Comparison of ENCODE assay signal across 9 cellular contexts in the genomic region with DNA sequence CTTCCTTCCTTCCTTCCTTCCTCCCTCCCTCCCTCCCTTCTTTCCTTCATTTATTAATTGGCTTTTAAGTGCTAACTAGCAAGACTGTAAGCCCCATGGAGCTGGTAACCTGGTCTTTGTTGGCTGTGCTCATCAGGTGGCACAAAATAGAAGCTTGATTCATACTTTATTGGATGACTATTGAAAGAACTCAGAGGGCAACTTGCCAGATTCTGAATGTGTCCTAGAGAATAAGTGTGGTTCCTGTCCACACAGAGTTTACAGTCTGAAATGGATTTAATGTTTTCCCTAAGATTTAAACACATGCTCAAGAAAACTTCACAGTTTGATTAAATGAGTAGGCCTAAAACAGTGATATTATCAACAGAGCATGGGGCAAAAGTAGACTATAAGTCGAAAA. TPM values are rescaled to one million over a fixed set of nuclear protein-coding genes. Genes with fewer than 3 reads are reported as not detected.
"Had no signal": no experiment of that assay in that cellular context is flagged by ENCODE, and none has a peak within 500 bp of the region (broad histone marks: within the 10 kb centered on the region; RNA-seq: fewer than 3 reads in every experiment).

No MANE protein-coding gene starts in this region.

- FAIRE-seq: G401.6, GM12878, GM12891, GM12892, GM18507, GM19239 had no signal

- DNase-seq: GDM1, GF-D8 had no signal

- H3K4me3 ChIP-seq: GM12878 had no signal

- ATAC-seq: GM12878 had no signal

RNA-seq across cellular contexts. Expression of a gene that starts 3.1 kb away (rescaled TPM):
- total RNA-seq: G401 had no signal
